1 cellular context compared by ENCODE assay signal in genomic region chr3:48058089-48058488, GRCh38.
TF ChIP-seq lines count a peak whose summit lies in the region.

No MANE protein-coding gene starts in this region.

TF ChIP-seq in IMR-90, 13 proteins besides CTCF, POLR2A, EP300 and RAD21:
- TF ChIP-seq MXI1 (IDR thresholded peaks at IDR 0.05; ENCODE audit: borderline replicate concordance, low read depth, low read length) (no peak), RFX5 (IDR thresholded peaks at IDR 0.05; ENCODE audit: low read depth, low read length) (no peak), SMC3 (IDR thresholded peaks at IDR 0.05; ENCODE audit: low read depth, low read length) (no peak), CEBPB (IDR thresholded peaks at IDR 0.05; ENCODE audit: low read depth, low read length) (no peak), MAZ (IDR thresholded peaks at IDR 0.05; ENCODE audit: borderline replicate concordance, low read depth, low read length) (no peak), ELK1 (IDR thresholded peaks at IDR 0.05; ENCODE audit: borderline replicate concordance, low read depth, low read length) (no peak), BHLHE40 (IDR thresholded peaks at IDR 0.05; ENCODE audit: low read depth, low read length) (no peak), CHD1 (IDR thresholded peaks at IDR 0.05; ENCODE audit: low read depth, low read length) (no peak), MAFK (IDR thresholded peaks at IDR 0.05; ENCODE audit: low read depth, low read length) (no peak), USF2 (IDR thresholded peaks at IDR 0.05; ENCODE audit: low read depth, low read length) (no peak), FOS (IDR thresholded peaks at IDR 0.05; ENCODE audit: low read depth, low read length) (no peak), NFE2L2 (IDR thresholded peaks at IDR 0.05; ENCODE audit: low read depth, low read length) (no peak), RCOR1 (IDR thresholded peaks at IDR 0.05; ENCODE audit: insufficient replicate concordance, low read length) (no peak)
